ENCODE assay signal across 8 cellular contexts in genomic region chr6:128600397-128600951, GRCh38.
DNase-seq lines count a peak whose midpoint lies in the region; ATAC-seq and TF ChIP-seq lines count a peak whose summit lies in the region.

No MANE protein-coding gene starts in this region.

- no peak for TF ChIP-seq CTCF in foreskin keratinocyte (conservative IDR thresholded peaks at IDR 0.05)

- H3K27ac ChIP-seq in foreskin keratinocyte = peak overlapping the region; percentile 33

- H3K27me3 ChIP-seq in foreskin keratinocyte = no peaks in the 10 kb centered on the region

- ATAC-seq in GM18861 (IDR thresholded peaks at IDR 0.05; ENCODE audit: unreplicated experiment) (peak; percentile 49), HG02840 (IDR thresholded peaks at IDR 0.05; ENCODE audit: low FRiP score, unreplicated experiment) (peak; percentile 68), foreskin keratinocyte (peak; percentile 82), HG03108 (IDR thresholded peaks at IDR 0.05; ENCODE audit: unreplicated experiment) (no peak)

- DNase-seq in NCI-H524 treated with DMSO at 0.1 percent for 48 hours (lab: John Stamatoyannopoulos, UW) (peak; percentile 70), foreskin keratinocyte (peak; percentile 78 to 89), NCI-H1436 treated with DMSO at 0.1 percent for 48 hours (lab: John Stamatoyannopoulos, UW) (no peak)
- DNase-seq in stimulated activated CD4-positive, alpha-beta T cell treated with anti-CD3 and anti-CD28 coated beads, Interleukin-15, amount 100 ng/mL, for 24 hours = no peak
- DNase-seq in stimulated activated CD8-positive, alpha-beta memory T cell treated with anti-CD3 and anti-CD28 coated beads, Interleukin-4, amount 100 ng/mL, for 48 hours = no peak

- H3K4me1 ChIP-seq in foreskin keratinocyte = peaks cover 65% of the 10 kb centered on the region

Comparison
In these comparisons a context has a peak if more than half of its experiments do, and no peak if none do; other contexts are left out.
1. DNase-seq: peak in NCI-H524 treated with DMSO at 0.1 percent for 48 hours (single experiment) and foreskin keratinocyte (2 of 2); none in NCI-H1436 treated with DMSO at 0.1 percent for 48 hours (single experiment), stimulated activated CD4-positive, alpha-beta T cell treated with anti-CD3 and anti-CD28 coated beads, Interleukin-15, amount 100 ng/mL, for 24 hours (single experiment) and stimulated activated CD8-positive, alpha-beta memory T cell treated with anti-CD3 and anti-CD28 coated beads, Interleukin-4, amount 100 ng/mL, for 48 hours (single experiment).